In genomic region chr16:65749566-65749965, GRCh38 we compare ENCODE assay signal across 28 cellular contexts.
"Had no signal": no experiment of that assay in that cellular context is flagged by ENCODE, and none has a peak within 500 bp of the region (broad histone marks: within the 10 kb centered on the region; RNA-seq: fewer than 3 reads in every experiment).

No MANE protein-coding gene starts in this region.

- H3K4me3 ChIP-seq: adrenal gland had no signal

- H3K4me1 ChIP-seq: adrenal gland had no signal

- H3K36me3 ChIP-seq: adrenal gland had no signal

- H3K9ac ChIP-seq: SK-N-SH had no signal

- H3K36me3 Mint-ChIP-seq: activated naive CD8-positive, alpha-beta T cell treated with anti-CD3 and anti-CD28 coated beads, Interleukin-2, amount 10 ng/mL, durations not matched to agents 7 days and 5 days had no signal

- H3K4me3 Mint-ChIP-seq: activated CD4-positive, alpha-beta memory T cell treated with anti-CD3 and anti-CD28 coated beads, Interleukin-2, amount 10 ng/mL, durations not matched to agents 7 days and 5 days; activated CD4-positive, alpha-beta T cell treated with anti-CD3 and anti-CD28 coated beads for 36 hours; activated naive CD8-positive, alpha-beta T cell treated with anti-CD3 and anti-CD28 coated beads, Interleukin-2, amount 10 ng/mL, durations not matched to agents 7 days and 5 days; activated T-helper 17 cell treated with anti-CD3 and anti-CD28 coated beads, Interleukin-2, amount 50 U/mL, for 72 hours had no signal

- H3K4me2 ChIP-seq: SK-N-SH had no signal

- DNase-seq: activated CD4-positive, alpha-beta memory T cell treated with anti-CD3 and anti-CD28 coated beads, Interleukin-2, amount 10 ng/mL, durations not matched to agents 7 days and 5 days; activated CD4-positive, alpha-beta T cell treated with anti-CD3 and anti-CD28 coated beads for 36 hours; activated CD4-positive, alpha-beta T cell treated with anti-CD3 and anti-CD28 coated beads, Interleukin-2, amount 50 U/mL, for 1 hour; activated CD4-positive, CD25-positive, alpha-beta regulatory T cell; activated gamma-delta T cell; activated naive CD4-positive, alpha-beta T cell treated with anti-CD3 and anti-CD28 coated beads, Interleukin-2, amount 50 U/mL, for 16 hours; activated naive CD8-positive, alpha-beta T cell treated with anti-CD3 and anti-CD28 coated beads, Interleukin-2, amount 10 ng/mL, durations not matched to agents 7 days and 5 days; activated T-cell treated with anti-CD3 and anti-CD28 coated beads for 4 hours; activated T-cell treated with anti-CD3 and anti-CD28 coated beads, Interleukin-2, amount 50 U/mL, for 48 hours; adrenal gland; anterior cingulate cortex; central memory CD4-positive, alpha-beta T cell; Kasumi-1; KBM-7; NCI-H1048; NCI-H1417; NCI-H1930; NCI-H510A treated with DMSO at 0.1 percent for 48 hours; NCI-H69; NK-92 treated with Interleukin-12 subunit alpha and Interleukin-12 subunit beta, amount 100 ng/mL, for 24 hours; OCI-M1; RPMI8226; SK-N-SH; T-helper 1 cell had no signal

- H3K27ac ChIP-seq: adrenal gland, VCaP had no signal

- ATAC-seq: activated CD4-positive, alpha-beta T cell treated with anti-CD3 and anti-CD28 coated beads for 36 hours; activated T-helper 17 cell treated with anti-CD3 and anti-CD28 coated beads, Interleukin-2, amount 50 U/mL, for 72 hours; Panc1; Right ventricle myocardium inferior had no signal

- H3K9me3 ChIP-seq: adrenal gland, SK-N-SH had no signal

- H3K27ac Mint-ChIP-seq: activated CD4-positive, alpha-beta memory T cell treated with anti-CD3 and anti-CD28 coated beads, Interleukin-2, amount 10 ng/mL, durations not matched to agents 7 days and 5 days; activated CD4-positive, alpha-beta T cell treated with anti-CD3 and anti-CD28 coated beads for 36 hours; activated naive CD8-positive, alpha-beta T cell treated with anti-CD3 and anti-CD28 coated beads, Interleukin-2, amount 10 ng/mL, durations not matched to agents 7 days and 5 days; activated T-helper 17 cell treated with anti-CD3 and anti-CD28 coated beads, Interleukin-2, amount 50 U/mL, for 72 hours had no signal

- H3K9me3 Mint-ChIP-seq: activated CD4-positive, alpha-beta memory T cell treated with anti-CD3 and anti-CD28 coated beads, Interleukin-2, amount 10 ng/mL, durations not matched to agents 7 days and 5 days had no signal

- H3K27me3 Mint-ChIP-seq: activated CD4-positive, alpha-beta memory T cell treated with anti-CD3 and anti-CD28 coated beads, Interleukin-2, amount 10 ng/mL, durations not matched to agents 7 days and 5 days; activated CD4-positive, alpha-beta T cell treated with anti-CD3 and anti-CD28 coated beads for 36 hours; activated naive CD8-positive, alpha-beta T cell treated with anti-CD3 and anti-CD28 coated beads, Interleukin-2, amount 10 ng/mL, durations not matched to agents 7 days and 5 days; activated T-helper 17 cell treated with anti-CD3 and anti-CD28 coated beads, Interleukin-2, amount 50 U/mL, for 72 hours had no signal

- H3K4me1 Mint-ChIP-seq: activated CD4-positive, alpha-beta memory T cell treated with anti-CD3 and anti-CD28 coated beads, Interleukin-2, amount 10 ng/mL, durations not matched to agents 7 days and 5 days; activated CD4-positive, alpha-beta T cell treated with anti-CD3 and anti-CD28 coated beads for 36 hours; activated naive CD8-positive, alpha-beta T cell treated with anti-CD3 and anti-CD28 coated beads, Interleukin-2, amount 10 ng/mL, durations not matched to agents 7 days and 5 days; activated T-helper 17 cell treated with anti-CD3 and anti-CD28 coated beads, Interleukin-2, amount 50 U/mL, for 72 hours had no signal

- H3K27me3 ChIP-seq: adrenal gland had no signal
